In the genomic region with DNA sequence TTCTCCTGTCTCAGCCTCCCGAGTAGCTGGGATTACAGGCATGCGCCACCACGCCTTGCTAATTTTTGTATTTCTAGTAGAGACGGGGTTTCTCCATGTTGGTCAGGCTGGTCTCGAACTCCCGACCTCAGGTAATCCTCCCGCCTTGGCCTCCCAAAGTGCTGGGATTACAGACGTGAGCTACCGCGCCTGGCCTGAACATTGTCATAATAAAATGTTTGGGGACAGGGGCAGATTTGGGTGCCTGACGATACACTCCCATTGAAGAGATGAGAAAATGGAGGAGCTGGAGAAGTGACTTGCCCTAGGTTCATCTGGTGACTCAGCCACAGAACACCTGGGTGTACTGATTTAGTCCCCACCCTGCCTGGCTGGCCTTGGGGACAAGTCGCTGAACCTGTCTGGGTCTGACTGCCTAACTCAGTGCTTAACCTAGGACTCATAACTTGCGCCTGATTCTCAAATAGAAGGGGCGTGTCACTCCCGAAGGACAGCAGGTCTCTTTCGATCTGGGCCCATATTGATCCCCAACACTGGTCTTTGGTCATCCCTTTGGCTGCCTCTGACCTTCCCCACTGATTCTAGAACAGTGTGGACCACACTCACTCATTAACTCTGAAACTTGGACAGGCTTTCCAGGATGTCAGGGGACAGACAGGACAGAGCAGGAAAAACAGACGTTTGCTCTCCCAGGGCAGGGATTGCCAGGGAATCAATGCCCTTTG, we compare ENCODE assay signal across 10 cellular contexts. TPM values are rescaled to one million over a fixed set of nuclear protein-coding genes. Genes with fewer than 3 reads are reported as not detected.
A peak's percentile ranks its signal among the peaks of the same experiment; 100 is the strongest.
DNase-seq lines count a peak whose midpoint lies in the region; ATAC-seq, FAIRE-seq and TF ChIP-seq lines count a peak whose summit lies in the region.
"Had no signal": no experiment of that assay in that cellular context is flagged by ENCODE, and none has a peak within 500 bp of the region (broad histone marks: within the 10 kb centered on the region; RNA-seq: fewer than 3 reads in every experiment).

No MANE protein-coding gene starts in this region.

- no peak overlapping the region for H2BK20ac ChIP-seq in H1 (ENCODE audit: low read length)

- H3F3A ChIP-seq in neural cell (ENCODE audit: insufficient read depth, low read length, poor library complexity, severe bottlenecking): no peaks in the 10 kb centered on the region

- H3K4me1 Mint-ChIP-seq in CD4-positive, alpha-beta T cell (ENCODE audit: low read depth): peaks cover 15% of the 10 kb centered on the region

- no peaks in the 10 kb centered on the region for H3K9me2 ChIP-seq in neural cell (ENCODE audit: insufficient read depth, low read length)

- no peak overlapping the region for H2BK12ac ChIP-seq in H1 (ENCODE audit: low read depth, low read length)

- H3K4ac ChIP-seq in H1 (replicated peaks; ENCODE audit: insufficient read length, low read depth, low read length): no peak overlapping the region

- no peak for FAIRE-seq in H1 (lab: Jason Lieb, UNC)
- FAIRE-seq: endometrium had no signal

- H2AFZ ChIP-seq in H1 (ENCODE audit: low read length): no peak overlapping the region
- no peak overlapping the region for H2AFZ ChIP-seq in neural cell (ENCODE audit: low read depth, low read length)

- H3K23me2 ChIP-seq in H1 (ENCODE audit: low read depth, low read length): peaks cover 10% of the 10 kb centered on the region; the same call in 1 of the 2 replicates

- no peak for DNase-seq in CD4-positive, alpha-beta T cell
- peak; percentile 46 for DNase-seq in NB4 (ENCODE audit: low read depth)
- DNase-seq in H1 (ENCODE audit: low read depth in 1 of 2, low spot score in 2 of 2): no peak
- no peak for DNase-seq in GF-D8 (lab: John Stamatoyannopoulos, UW)
- no peak for DNase-seq in NCI-H446 treated with DMSO at 0.1 percent for 48 hours (lab: John Stamatoyannopoulos, UW)
- DNase-seq in NCI-H510A (lab: John Stamatoyannopoulos, UW): no peak

- intact Hi-C loops in CD4-positive, alpha-beta T cell (cut with DNase I, micrococcal nuclease): loop anchor here (2.0 to 10.0 kb wide), 4 partner anchors 25 to 327 kb away; a partner anchor contains a TSS

- no peaks in the 10 kb centered on the region for H3K27me3 Mint-ChIP-seq in CD4-positive, alpha-beta T cell

- H3K9me3 ChIP-seq in CD4-positive, alpha-beta T cell (ENCODE audit: control insufficient read depth, low read length): no peaks in the 10 kb centered on the region
- H3K9me3 ChIP-seq in H1 (ENCODE audit: insufficient read depth in 2 of 2, low read depth in 1 of 2, low read length in 1 of 2) (no peaks in the 10 kb centered on the region), neural cell (ENCODE audit: low read length) (no peaks in the 10 kb centered on the region)

- no peaks in the 10 kb centered on the region for H3K79me1 ChIP-seq in H1 (ENCODE audit: low read depth, low read length)

- TF ChIP-seq EP300 in H1 (IDR thresholded peaks at IDR 0.05; ENCODE audit: borderline replicate concordance in 1 of 2, low read depth in 2 of 2, low read length in 2 of 2) (no peak), neural cell (conservative IDR thresholded peaks at IDR 0.05; ENCODE audit: poor library complexity, severe bottlenecking) (no peak)

- H3K4me1 ChIP-seq in H1 (replicated peaks in 1 of 4; ENCODE audit: control insufficient read depth in 3 of 4, insufficient read depth in 4 of 4, low read length in 3 of 4): peaks cover 0 to 6% (median 4%) of the 10 kb centered on the region in 4 experiments; a peak in 6 of 7 replicates

- POLR2A ChIA-PET in CD4-positive, alpha-beta T cell (lab: Charles Lee): interaction anchor here (0.6 to 3.3 kb wide), 12 partner anchors 7 to 327 kb away, joined by 3 to 61 read pairs (median 10); a partner anchor contains a TSS
- POLR2A ChIA-PET in H1 (lab: Charles Lee; ENCODE audit: partially characterized antibody): interaction anchor here (1.0 to 5.0 kb wide), 4 partner anchors 11 to 173 kb away, joined by 3 to 57 read pairs (median 13); no protein-coding TSS in a partner anchor

- H3K36me3 Mint-ChIP-seq in CD4-positive, alpha-beta T cell (ENCODE audit: low read depth): no peaks in the 10 kb centered on the region

- no peak overlapping the region for H4K91ac ChIP-seq in H1 (replicated peaks; ENCODE audit: insufficient read length, low read length)

- H3K18ac ChIP-seq in H1 (ENCODE audit: extremely low read depth, low read length): no peak overlapping the region

- H3K27ac ChIP-seq in CD4-positive, alpha-beta T cell (ENCODE audit: low read depth, low read length): peak overlapping the region; percentile 79
- no peak overlapping the region for H3K27ac ChIP-seq in H1 (ENCODE audit: low read depth, low read length)
- H3K27ac ChIP-seq in neural cell (ENCODE audit: low read length): no peak overlapping the region

- H3K4me3 ChIP-seq in NB4 (ENCODE audit: low read depth, low read length) (peak overlapping the region; percentile 90), H1 (ENCODE audit: extremely low read depth in 1 of 4, insufficient read depth in 2 of 4, low read depth in 3 of 4, low read length in 4 of 4) (peak overlapping the region in 3 of 4 experiments; percentile 61 to 71 (median 69); a peak in 5 of 8 replicates), neural cell (ENCODE audit: low read length) (peak overlapping the region; percentile 84)

- peak overlapping the region; percentile 86 for H3K4me3 Mint-ChIP-seq in CD4-positive, alpha-beta T cell

- H3K9me3 Mint-ChIP-seq in CD4-positive, alpha-beta T cell: no peaks in the 10 kb centered on the region

- 0 out of 2 replicates have a peak overlapping the region, but pooled peaks have one; percentile 46 for H2AK5ac ChIP-seq in H1 (ENCODE audit: low read depth, low read length)

- H3K23ac ChIP-seq in H1 (ENCODE audit: insufficient read length): no peak overlapping the region

- no peak overlapping the region for H2BK15ac ChIP-seq in H1 (ENCODE audit: low read length)

- no peak overlapping the region for H4K8ac ChIP-seq in H1 (ENCODE audit: extremely low read depth, insufficient read depth, low read length)

- H3K27ac Mint-ChIP-seq in CD4-positive, alpha-beta T cell: peak overlapping the region; percentile 89

- H3K14ac ChIP-seq in H1 (ENCODE audit: insufficient read length): no peak overlapping the region

- no peaks in the 10 kb centered on the region for H3K27me3 ChIP-seq in CD4-positive, alpha-beta T cell (ENCODE audit: control insufficient read depth, insufficient read depth, low read length)
- no peaks in the 10 kb centered on the region for H3K27me3 ChIP-seq in H1 (replicated peaks in 1 of 4; ENCODE audit: control insufficient read depth in 3 of 4, extremely low read depth in 1 of 4, insufficient read depth in 3 of 4, low read length in 3 of 4)
- H3K27me3 ChIP-seq in neural cell (ENCODE audit: insufficient read depth, low read depth, low read length): no peaks in the 10 kb centered on the region

- H3K79me2 ChIP-seq in H1 (ENCODE audit: control insufficient read depth in 1 of 2, insufficient read depth in 2 of 2, low read length in 2 of 2): no peaks in the 10 kb centered on the region
- no peaks in the 10 kb centered on the region for H3K79me2 ChIP-seq in neural cell (replicated peaks; ENCODE audit: insufficient read depth, low read length)

- TF ChIP-seq CTCF in CD4-positive, alpha-beta T cell (IDR thresholded peaks at IDR 0.05): no peak
- TF ChIP-seq CTCF in NB4 (IDR thresholded peaks at IDR 0.05; ENCODE audit: low read depth, low read length): no peak
- no peak for TF ChIP-seq CTCF in H1 (IDR thresholded peaks at IDR 0.05; ENCODE audit: control extremely low read depth in 1 of 3, insufficient read depth in 1 of 3, low read depth in 1 of 3, low read length in 3 of 3)
- no peak for TF ChIP-seq CTCF in neural cell (IDR thresholded peaks at IDR 0.05; ENCODE audit: poor library complexity, severe bottlenecking)

- H3K4me2 ChIP-seq in H1 (ENCODE audit: insufficient read depth in 1 of 2, low read depth in 2 of 2, low read length in 2 of 2) (peak overlapping the region; percentile 78 to 81), neural cell (ENCODE audit: low read length) (no peak overlapping the region)

- no peak overlapping the region for H4K5ac ChIP-seq in H1 (ENCODE audit: insufficient read length, low read depth, low read length)

- ATAC-seq in CD4-positive, alpha-beta T cell (ENCODE audit: poor library complexity): no peak
- no peak for ATAC-seq in HG02840 (IDR thresholded peaks at IDR 0.05; ENCODE audit: low FRiP score, unreplicated experiment)

- TF ChIP-seq RAD21 in H1 (IDR thresholded peaks at IDR 0.05 in 1 of 2, conservative IDR thresholded peaks at IDR 0.05 in 1 of 2; ENCODE audit: low read depth in 2 of 2, low read length in 2 of 2) (no peak), neural cell (conservative IDR thresholded peaks at IDR 0.05) (no peak)

- CTCF ChIA-PET in CD4-positive, alpha-beta T cell (lab: Charles Lee): interaction anchor here (1.0 to 3.2 kb wide), 5 partner anchors 9 to 165 kb away, joined by 3 to 21 read pairs (median 4); a partner anchor contains a TSS
- CTCF ChIA-PET in H1 (lab: Charles Lee; ENCODE audit: partially characterized antibody): interaction anchor here (0.8 to 1.5 kb wide), 6 partner anchors 10 to 355 kb away, joined by 3 to 5 read pairs (median 3); no protein-coding TSS in a partner anchor

- H4K20me1 ChIP-seq in H1 (replicated peaks in 1 of 2; ENCODE audit: control insufficient read depth in 1 of 2, insufficient read depth in 2 of 2, low read length in 2 of 2): no peaks in the 10 kb centered on the region
- H4K20me1 ChIP-seq in neural cell (ENCODE audit: insufficient read depth): no peaks in the 10 kb centered on the region

- H3K36me3 ChIP-seq in H1 (ENCODE audit: control insufficient read depth in 2 of 4, insufficient read depth in 4 of 4, low read length in 3 of 4): no peaks in the 10 kb centered on the region
- no peaks in the 10 kb centered on the region for H3K36me3 ChIP-seq in neural cell (ENCODE audit: insufficient read depth, low read length)

- H3K56ac ChIP-seq in H1 (replicated peaks; ENCODE audit: insufficient read length, low read depth, low read length): no peak overlapping the region

- H2BK5ac ChIP-seq in H1 (ENCODE audit: low read depth, low read length): no peak overlapping the region; the same call in 1 of the 2 replicates

- 87% methylated on average over 17 of the region's 17 CpGs; no CpG with 5 or more reads in 1 of the 2 experiments for WGBS in H1 (ENCODE audit: extremely low coverage in 1 of 2, insufficient coverage in 1 of 2, insufficient read length in 1 of 2, insufficient replicate concordance in 2 of 2, low coverage in 1 of 2, low lambda C conversion rate in 2 of 2, missing lambda C conversion rate in 1 of 2), 2 experiments

- no peak overlapping the region for H2BK120ac ChIP-seq in H1 (replicated peaks; ENCODE audit: low read depth, low read length)

- H3K9ac ChIP-seq in H1 (replicated peaks in 1 of 4; ENCODE audit: extremely low read depth in 1 of 4, low read depth in 3 of 4, low read length in 3 of 4) (no peak overlapping the region), neural cell (ENCODE audit: low read length) (no peak overlapping the region)

- TF ChIP-seq POLR2A in NB4 (IDR thresholded peaks at IDR 0.05; ENCODE audit: extremely low read depth, insufficient read length) (no peak), H1 (IDR thresholded peaks at IDR 0.05; ENCODE audit: control extremely low read depth in 1 of 2, low read depth in 2 of 2, low read length in 2 of 2) (no peak)

RNA-seq across cellular contexts. Expression of a gene that starts 7.6 kb away (rescaled TPM):
- 10 to 100 TPM; 21.2 to 22.0 TPM for total RNA-seq in CD4-positive, alpha-beta T cell
- total RNA-seq in H1 (2021; fragmentation: NEBNext Ultra II Directional; extraction: Animal tissue kit (Norgen Biotek cat#: 25700)): 29.2 and 30.0 TPM in 2 replicates
- 1.5 and 3.8 TPM in 2 replicates for polyA plus RNA-seq in H1 (2011; rRNA removed)
- polyA plus RNA-seq in H1 (2011; cell fraction: cytosol; rRNA removed): 2.8 TPM
- polyA plus RNA-seq in H1 (2011; cell fraction: nucleus; rRNA removed): 6.5 TPM
- polyA plus RNA-seq in H1 (2012, experiment 1 of 2): 18.9 to 23.4 TPM (median 22.8 TPM) in 4 replicates
- polyA plus RNA-seq in H1 (2012, experiment 2 of 2): 15.5 TPM
- polyA plus RNA-seq in H1 (2013, experiment 1 of 2): 11.9 TPM
- 11.1 TPM for polyA plus RNA-seq in H1 (2013, experiment 2 of 2)
- polyA minus RNA-seq in H1 (2011; rRNA and poly(A)+ RNA removed): 5.0 and 6.5 TPM in 2 replicates
- polyA minus RNA-seq in H1 (2011; cell fraction: cytosol; rRNA and poly(A)+ RNA removed): 10.6 TPM
- 11.7 TPM for polyA minus RNA-seq in H1 (2011; cell fraction: nucleus; rRNA and poly(A)+ RNA removed)
- polyA plus RNA-seq in neural cell: 0.11 and 3.4 TPM in 2 replicates
- polyA minus RNA-seq in neural cell: 17.0 and 20.4 TPM in 2 replicates

RNA-seq across cellular contexts. Expression of a gene that starts 28.4 kb away (rescaled TPM):
- total RNA-seq in CD4-positive, alpha-beta T cell: under 1 TPM; 0.81 to 0.88 TPM
- total RNA-seq in H1 (2021; fragmentation: NEBNext Ultra II Directional; extraction: Animal tissue kit (Norgen Biotek cat#: 25700)): 0.50 TPM in 1 of 2 replicates, not detected in the other
- polyA plus RNA-seq in H1 (2011; rRNA removed) (0.05 and 0.11 TPM in 2 replicates), neural cell (not detected in 2 replicates)
- 0.06 TPM for polyA plus RNA-seq in H1 (2011; cell fraction: cytosol; rRNA removed)
- polyA plus RNA-seq in H1 (2011; cell fraction: nucleus; rRNA removed): 0.16 TPM
- polyA plus RNA-seq in H1 (2012, experiment 1 of 2): 0.06 TPM in 1 of 4 replicates, not detected in the others
- 0.04 TPM for polyA plus RNA-seq in H1 (2012, experiment 2 of 2)
- 0.12 TPM for polyA plus RNA-seq in H1 (2013, experiment 1 of 2)
- 0.06 TPM for polyA plus RNA-seq in H1 (2013, experiment 2 of 2)
- polyA minus RNA-seq in H1 (2011; rRNA and poly(A)+ RNA removed): not detected in 2 replicates
- not detected for polyA minus RNA-seq in H1 (2011; cell fraction: cytosol; rRNA and poly(A)+ RNA removed)
- not detected for polyA minus RNA-seq in H1 (2011; cell fraction: nucleus; rRNA and poly(A)+ RNA removed)
- polyA minus RNA-seq in neural cell: not detected in 2 replicates
- total RNA-seq: NCI-H460 had no signal
